ENCODE assay signal across 8 cellular contexts in genomic region chr17:7220593-7221280, GRCh38. TPM values are rescaled to one million over a fixed set of nuclear protein-coding genes. Genes with fewer than 3 reads are reported as not detected.
A peak's percentile ranks its signal among the peaks of the same experiment; 100 is the strongest.
DNase-seq lines count a peak whose midpoint lies in the region; TF ChIP-seq lines count a peak whose summit lies in the region.

No MANE protein-coding gene starts in this region.

- peak in 2 of 3 experiments; percentile 14 to 41 for DNase-seq in NCI-H1417 (lab: John Stamatoyannopoulos, UW)
- DNase-seq in NCI-H1417 treated with DMSO at 0.1 percent for 48 hours (lab: John Stamatoyannopoulos, UW), result no peak
- DNase-seq in NCI-H146 (lab: John Stamatoyannopoulos, UW), result peak; percentile 37
- peak; percentile 66 for DNase-seq in activated CD4-positive, alpha-beta T cell treated with anti-CD3 and anti-CD28 coated beads, Interleukin-2, amount 50 U/mL, for 1 hour
- DNase-seq in endothelial cell (ENCODE audit: low spot score), result peak; percentile 47
- DNase-seq in Ammon's horn (ENCODE audit: low spot score), result no peak

- H3K9me3 Mint-ChIP-seq in endothelial cell (ENCODE audit: unreplicated experiment), result no peaks in the 10 kb centered on the region

- H3K27me3 ChIP-seq in mucosa of rectum (ENCODE audit: control insufficient read depth in 2 of 2, insufficient read depth in 2 of 2, low read length in 2 of 2) (no peaks in the 10 kb centered on the region), thymus (ENCODE audit: control insufficient read depth, insufficient read depth) (no peaks in the 10 kb centered on the region)

- peaks cover 21% of the 10 kb centered on the region for H3K36me3 Mint-ChIP-seq in endothelial cell (ENCODE audit: low read depth, unreplicated experiment)

- H3K27ac ChIP-seq in mucosa of rectum (ENCODE audit: low read depth in 2 of 2, low read length in 2 of 2) (peak overlapping the region; percentile 99), thymus (ENCODE audit: low read depth) (peak overlapping the region; percentile 89)

- no peaks in the 10 kb centered on the region for H3K9me3 ChIP-seq in mucosa of rectum (ENCODE audit: control insufficient read depth in 2 of 2, low read length in 2 of 2)
- H3K9me3 ChIP-seq in thymus (ENCODE audit: control insufficient read depth), result no peaks in the 10 kb centered on the region

- H3K4me1 ChIP-seq in mucosa of rectum (ENCODE audit: control insufficient read depth in 2 of 2, insufficient read depth in 2 of 2, low read length in 2 of 2) (peaks cover 36 to 41% of the 10 kb centered on the region in 2 donors), thymus (ENCODE audit: control insufficient read depth, insufficient read depth, low read length) (peaks cover 39% of the 10 kb centered on the region)

- TF ChIP-seq CTCF in endothelial cell (IDR thresholded peaks at IDR 0.05; ENCODE audit: unreplicated experiment), result no peak

- peaks cover 43% of the 10 kb centered on the region for H3K4me1 Mint-ChIP-seq in endothelial cell (ENCODE audit: unreplicated experiment)

- 51% methylated on average over 11 of the region's 11 CpGs for WGBS in thymus

- H3K36me3 ChIP-seq in mucosa of rectum (ENCODE audit: control insufficient read depth in 2 of 2, insufficient read depth in 2 of 2, low read length in 2 of 2) (peaks cover 40 to 42% of the 10 kb centered on the region in 2 donors), thymus (ENCODE audit: control insufficient read depth, insufficient read depth) (peaks cover 40% of the 10 kb centered on the region)

- H3K4me3 Mint-ChIP-seq in endothelial cell (ENCODE audit: unreplicated experiment), result peak overlapping the region; percentile 95

- H3K4me3 ChIP-seq in mucosa of rectum (ENCODE audit: low read length in 2 of 2), result peak overlapping the region; percentile 84 to 88
- peak overlapping the region; percentile 72 for H3K4me3 ChIP-seq in thymus (ENCODE audit: low read length)

- H3K27me3 Mint-ChIP-seq in endothelial cell (ENCODE audit: unreplicated experiment), result peaks cover 41% of the 10 kb centered on the region

- H3K9ac ChIP-seq in mucosa of rectum (ENCODE audit: low read depth in 1 of 2, low read length in 2 of 2), result peak overlapping the region; percentile 92 to 98

- peak overlapping the region; percentile 74 for H3K27ac Mint-ChIP-seq in endothelial cell (ENCODE audit: unreplicated experiment)

RNA-seq across cellular contexts. Expression of gene ACADVL, which starts 1.0 kb away (rescaled TPM):
- 281 TPM for total RNA-seq in endothelial cell (ENCODE audit: unreplicated experiment)
- 990 TPM for polyA plus RNA-seq in thymus

RNA-seq across cellular contexts. Expression of gene DLG4, which starts 1.1 kb away (rescaled TPM):
- total RNA-seq in endothelial cell (ENCODE audit: unreplicated experiment), result 44.3 TPM
- polyA plus RNA-seq in thymus, result 15.1 TPM

RNA-seq across cellular contexts. Expression of gene DVL2, which starts 13.6 kb away (rescaled TPM):
- total RNA-seq in endothelial cell (ENCODE audit: unreplicated experiment), result 58.2 TPM
- 26.6 TPM for polyA plus RNA-seq in thymus

RNA-seq across cellular contexts. Expression of gene PHF23, which starts 18.5 kb away (rescaled TPM):
- total RNA-seq in endothelial cell (ENCODE audit: unreplicated experiment), result 80.9 TPM
- 47.5 TPM for polyA plus RNA-seq in thymus

RNA-seq across cellular contexts. Expression of gene GABARAP, which starts 21.5 kb away (rescaled TPM):
- 418 TPM for total RNA-seq in endothelial cell (ENCODE audit: unreplicated experiment)
- 846 TPM for polyA plus RNA-seq in thymus

Comparison
In these comparisons a context has a peak if more than half of its experiments do, and no peak if none do; other contexts are left out.
1. DNase-seq: peak in NCI-H1417 (2 of 3), NCI-H146 (single experiment), activated CD4-positive, alpha-beta T cell treated with anti-CD3 and anti-CD28 coated beads, Interleukin-2, amount 50 U/mL, for 1 hour (single experiment) and endothelial cell (single experiment); none in NCI-H1417 treated with DMSO at 0.1 percent for 48 hours (single experiment) and Ammon's horn (single experiment).